Comparison of ENCODE assay signal across 20 cellular contexts in the genomic region with DNA sequence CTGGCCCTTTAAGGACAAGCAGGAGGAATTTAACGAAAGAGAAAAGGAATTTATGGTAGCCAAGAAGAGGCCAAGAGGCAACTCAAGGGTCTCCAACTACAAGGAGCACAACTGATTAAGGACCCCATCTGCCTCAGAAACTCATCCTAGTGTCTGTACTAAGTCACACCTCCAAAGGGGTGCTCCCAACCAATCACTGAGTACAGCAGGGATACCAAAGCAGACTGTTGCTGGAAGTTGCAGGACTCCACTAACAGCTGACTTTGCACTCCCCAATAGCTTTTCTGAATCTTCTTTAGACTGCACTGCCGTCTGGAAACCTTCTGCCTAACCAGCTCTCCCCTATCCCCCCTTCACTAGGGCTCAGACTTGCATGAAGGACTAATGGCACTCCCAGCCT. TPM values are rescaled to one million over a fixed set of nuclear protein-coding genes. Genes with fewer than 3 reads are reported as not detected.
DNase-seq lines count a peak whose midpoint lies in the region; ATAC-seq and TF ChIP-seq lines count a peak whose summit lies in the region.
"Had no signal": no experiment of that assay in that cellular context is flagged by ENCODE, and none has a peak within 500 bp of the region (broad histone marks: within the 10 kb centered on the region; RNA-seq: fewer than 3 reads in every experiment).

No MANE protein-coding gene starts in this region.

- H3K27ac ChIP-seq in left ventricle myocardium inferior (replicated peaks): peak overlapping the region; percentile 69
- peak overlapping the region; percentile 20 to 49 for H3K27ac ChIP-seq in ascending aorta

- ATAC-seq in left ventricle myocardium superior (no peak), HG02763 (IDR thresholded peaks at IDR 0.05; ENCODE audit: unreplicated experiment) (no peak), GM18867 (IDR thresholded peaks at IDR 0.05; ENCODE audit: unreplicated experiment) (no peak)
- ATAC-seq: CD8-positive, alpha-beta T cell; T-cell had no signal

- H3K9me3 ChIP-seq in left ventricle myocardium inferior (replicated peaks) (no peaks in the 10 kb centered on the region), ascending aorta (no peaks in the 10 kb centered on the region)

- DNase-seq in left ventricle myocardium inferior (no peak), left ventricle myocardium superior (no peak), ascending aorta (ENCODE audit: low spot score in 2 of 2) (no peak), lung microvascular endothelial cell (ENCODE audit: low read depth in 2 of 2) (peak; percentile 3 to 26), NCI-H2029 (lab: John Stamatoyannopoulos, UW) (no peak), NCI-H2196 treated with DMSO at 0.1 percent for 48 hours (lab: John Stamatoyannopoulos, UW; ENCODE audit: unreplicated experiment) (no peak)
- DNase-seq: activated CD4-positive, alpha-beta T cell treated with anti-CD3 and anti-CD28 coated beads, Interleukin-2, amount 50 U/mL, for 1 hour; activated CD8-positive, alpha-beta memory T cell treated with anti-CD3 and anti-CD28 coated beads, Interleukin-2, amount 50 U/mL, for 4 hours; activated gamma-delta T cell treated with Interleukin-2 at 50 U/mL for 16 hours; CD8-positive, alpha-beta T cell; foreskin melanocyte; kidney glomerular epithelial cell; mesendoderm; NCI-H1105 treated with DMSO at 0.1 percent for 48 hours; NCI-H526 treated with DMSO at 0.1 percent for 48 hours; nephron progenitor cell; T-cell had no signal

- TF ChIP-seq CTCF in left ventricle myocardium inferior (IDR thresholded peaks at IDR 0.05; ENCODE audit: borderline replicate concordance) (no peak), ascending aorta (IDR thresholded peaks at IDR 0.05) (no peak)

- intact Hi-C loops in left ventricle myocardium inferior (cut with micrococcal nuclease) (loop anchor here (1.0 kb wide), 1 partner anchor 48 kb away; no protein-coding TSS in a partner anchor), left ventricle myocardium superior (cut with micrococcal nuclease) (no loop called here), ascending aorta (cut with DNase I) (loop anchor here (2.0 to 5.0 kb wide), 2 partner anchors 51 to 55 kb away; a partner anchor contains a TSS)

- H3K36me3 ChIP-seq in left ventricle myocardium inferior (no peaks in the 10 kb centered on the region), ascending aorta (no peaks in the 10 kb centered on the region)

- no peaks in the 10 kb centered on the region for H3K27me3 ChIP-seq in left ventricle myocardium inferior (ENCODE audit: low read depth)
- no peaks in the 10 kb centered on the region for H3K27me3 ChIP-seq in ascending aorta

- peaks cover 19% of the 10 kb centered on the region for H3K4me1 ChIP-seq in left ventricle myocardium inferior
- no peaks in the 10 kb centered on the region for H3K4me1 ChIP-seq in ascending aorta

- H3K4me3 ChIP-seq in left ventricle myocardium inferior (no peak overlapping the region), ascending aorta (no peak overlapping the region)
- H3K4me3 ChIP-seq: coronary artery had no signal

RNA-seq across cellular contexts. Expression of a gene that starts 50.6 kb away (rescaled TPM):
- total RNA-seq in left ventricle myocardium inferior (3.7 TPM), left ventricle myocardium superior (3.2 TPM), ascending aorta (16.4 TPM), lung microvascular endothelial cell (62.8 and 67.3 TPM in 2 replicates)

Comparison
In these comparisons a context has a peak if more than half of its experiments do, and no peak if none do; other contexts are left out.
1. DNase-seq: peak in lung microvascular endothelial cell (2 of 2); none in left ventricle myocardium inferior (single experiment), left ventricle myocardium superior (single experiment), ascending aorta (0 of 2), NCI-H2029 (single experiment) and NCI-H2196 treated with DMSO at 0.1 percent for 48 hours (single experiment).